In genomic region chr7:131042269-131043160, GRCh38 we compare ENCODE assay signal across 11 cellular contexts.
A peak's percentile ranks its signal among the peaks of the same experiment; 100 is the strongest.
DNase-seq lines count a peak whose midpoint lies in the region; ATAC-seq, FAIRE-seq and TF ChIP-seq lines count a peak whose summit lies in the region.
"Had no signal": no experiment of that assay in that cellular context is flagged by ENCODE, and none has a peak within 500 bp of the region (broad histone marks: within the 10 kb centered on the region; RNA-seq: fewer than 3 reads in every experiment).

No MANE protein-coding gene starts in this region.

- no peak for DNase-seq in activated naive CD4-positive, alpha-beta T cell (lab: John Stamatoyannopoulos, UW)
- peak; percentile 20 for DNase-seq in NCI-H226
- DNase-seq in GM12878 (ENCODE audit: low read depth, low spot score) = no peak
- peak; percentile 3 for DNase-seq in neural progenitor cell (ENCODE audit: low spot score)
- DNase-seq in D721Med (ENCODE audit: insufficient read length, low spot score) = no peak
- DNase-seq in esophagus squamous epithelium (lab: John Stamatoyannopoulos, UW) = no peak
- DNase-seq: aorta, hippocampal formation had no signal

- POLR2A ChIA-PET in GM12878 (lab: Charles Lee) = interaction anchor here (0.6 to 0.7 kb wide), 2 partner anchors 422 to 525 kb away, joined by 5 to 7 read pairs; no protein-coding TSS in a partner anchor

- SMC1A ChIA-PET in GM12878 (lab: Charles Lee; ENCODE audit: uncharacterized antibody, unreplicated experiment) = interaction anchor here (0.6 to 6.8 kb wide), 10 partner anchors 8 to 146 kb away, joined by 3 to 111 read pairs (median 4); no protein-coding TSS in a partner anchor

- RAD21 ChIA-PET in GM12878 (lab: Charles Lee; ENCODE audit: unreplicated experiment) = interaction anchor here (0.7 to 2.7 kb wide), 4 partner anchors 16 to 260 kb away, joined by 3 to 14 read pairs (median 4); no protein-coding TSS in a partner anchor

- H3K4me3 Mint-ChIP-seq in activated naive CD4-positive, alpha-beta T cell treated with anti-CD3 and anti-CD28 coated beads, Interleukin-2, amount 50 U/mL, for 24 hours = peak overlapping the region; percentile 2
- H3K4me3 Mint-ChIP-seq in neural progenitor cell = no peak overlapping the region

- no peaks in the 10 kb centered on the region for H3K27me3 Mint-ChIP-seq in activated naive CD4-positive, alpha-beta T cell treated with anti-CD3 and anti-CD28 coated beads, Interleukin-2, amount 50 U/mL, for 24 hours
- H3K27me3 Mint-ChIP-seq in neural progenitor cell (ENCODE audit: insufficient read depth, low read depth) = peaks cover 4% of the 10 kb centered on the region

- ATAC-seq in GM12878 (no peak), HG02759 (IDR thresholded peaks at IDR 0.05; ENCODE audit: unreplicated experiment) (no peak)

- no peak for FAIRE-seq in GM12878 (lab: Jason Lieb, UNC)
- no peak for FAIRE-seq in D721Med (lab: Jason Lieb, UNC)

- no peak overlapping the region for H2AFZ ChIP-seq in GM12878 (ENCODE audit: control insufficient read depth, low read depth, low read length)
- no peak overlapping the region for H2AFZ ChIP-seq in neural progenitor cell (replicated peaks)

- H3K27ac Mint-ChIP-seq in activated naive CD4-positive, alpha-beta T cell treated with anti-CD3 and anti-CD28 coated beads, Interleukin-2, amount 50 U/mL, for 24 hours = peak overlapping the region; percentile 74
- no peak overlapping the region for H3K27ac Mint-ChIP-seq in neural progenitor cell

- no peak for TF ChIP-seq RAD21 in GM12878 (IDR thresholded peaks at IDR 0.05; ENCODE audit: insufficient read depth, low read depth, low read length)

- TF ChIP-seq POLR2A in GM12878 (IDR thresholded peaks at IDR 0.05; ENCODE audit: low read depth, low read length) (no peak), esophagus squamous epithelium (IDR thresholded peaks at IDR 0.05) (no peak)

- H3K27me3 ChIP-seq in GM12878 (replicated peaks in 1 of 2; ENCODE audit: control insufficient read depth in 2 of 2, insufficient read depth in 2 of 2, low read length in 1 of 2) (no peaks in the 10 kb centered on the region), neural progenitor cell (no peaks in the 10 kb centered on the region), esophagus squamous epithelium (no peaks in the 10 kb centered on the region)
- H3K27me3 ChIP-seq: BLaER1 treated with 17β-estradiol and CSF1 and Interleukin-3, amounts not matched to agents 10 nM and 100 nM had no signal

- H3K4me3 ChIP-seq in GM12878 = no peak overlapping the region
- no peak overlapping the region for H3K4me3 ChIP-seq in neural progenitor cell
- H3K4me3 ChIP-seq in esophagus squamous epithelium = no peak overlapping the region
- H3K4me3 ChIP-seq: BLaER1 treated with 17β-estradiol and CSF1 and Interleukin-3, amounts not matched to agents 10 nM and 100 nM had no signal

- no peak for TF ChIP-seq CTCF in GM12878 (IDR thresholded peaks at IDR 0.05 in 2 of 3, conservative IDR thresholded peaks at IDR 0.05 in 1 of 3; ENCODE audit: control insufficient read depth in 2 of 3, extremely low read depth in 1 of 3, insufficient read depth in 1 of 3, low read depth in 3 of 3, low read length in 3 of 3)
- no peak for TF ChIP-seq CTCF in neural progenitor cell (IDR thresholded peaks at IDR 0.05)
- TF ChIP-seq CTCF in D721Med (IDR thresholded peaks at IDR 0.05; ENCODE audit: insufficient read depth, missing control alignments) = no peak
- TF ChIP-seq CTCF in esophagus squamous epithelium (IDR thresholded peaks at IDR 0.05) = no peak

- peaks cover 9% of the 10 kb centered on the region for H3K9me3 Mint-ChIP-seq in activated naive CD4-positive, alpha-beta T cell treated with anti-CD3 and anti-CD28 coated beads, Interleukin-2, amount 50 U/mL, for 24 hours
- peaks cover 8% of the 10 kb centered on the region for H3K9me3 Mint-ChIP-seq in neural progenitor cell

- TSS peak; percentile 35 for BruUV-seq in GM12878 (replicated peaks; lab: Mats Ljungman, UMichigan)

- intact Hi-C loops in GM12878 (cut with micrococcal nuclease; ENCODE audit: unreplicated experiment) = no loop called here
- intact Hi-C loops in esophagus squamous epithelium (cut with DNase I) = no loop called here

- H3K4me1 ChIP-seq in GM12878 (ENCODE audit: control insufficient read depth, insufficient read depth, low read length) (peaks cover 20% of the 10 kb centered on the region), neural progenitor cell (peaks cover 3% of the 10 kb centered on the region), esophagus squamous epithelium (peaks cover 0 to 52% (median 12%) of the 10 kb centered on the region in 3 donors)

- in situ Hi-C loops in GM12878 (cut with MboI) = loop anchor here (5.0 kb wide), 1 partner anchor 140 kb away; no protein-coding TSS in a partner anchor

- H3K9me3 ChIP-seq in GM12878 (replicated peaks; ENCODE audit: control insufficient read depth, insufficient read depth, low read length) (peaks cover 9% of the 10 kb centered on the region; the same call in 2 of the 3 replicates), neural progenitor cell (ENCODE audit: low read depth) (no peaks in the 10 kb centered on the region), esophagus squamous epithelium (no peaks in the 10 kb centered on the region)

- H3K9ac ChIP-seq in GM12878 (ENCODE audit: control insufficient read depth, insufficient read depth, low read length) (no peak overlapping the region), neural progenitor cell (no peak overlapping the region)
- H3K9ac ChIP-seq: BLaER1 treated with 17β-estradiol and CSF1 and Interleukin-3, amounts not matched to agents 10 nM and 100 nM had no signal

- WGBS in GM12878 (ENCODE audit: insufficient coverage, insufficient replicate concordance, low lambda C conversion rate, missing lambda C conversion rate) = 83% methylated on average over 7 of the region's 7 CpGs
- WGBS in esophagus squamous epithelium, 2 donors = 79 to 80% methylated on average over 7 of the region's 7 CpGs

- H4K20me1 ChIP-seq in GM12878 (ENCODE audit: control insufficient read depth, insufficient read depth) (no peaks in the 10 kb centered on the region), neural progenitor cell (ENCODE audit: low read depth) (no peaks in the 10 kb centered on the region)

- CTCF ChIA-PET in GM12878 (lab: Yijun Ruan, JAX) = interaction anchor here (0.7 to 6.4 kb wide), 11 partner anchors 9 to 471 kb away, joined by 3 to 166 read pairs (median 3); no protein-coding TSS in a partner anchor

- H3K79me2 ChIP-seq in GM12878 (ENCODE audit: control insufficient read depth, insufficient read depth, low read length) (peaks cover 22% of the 10 kb centered on the region), neural progenitor cell (ENCODE audit: low read depth) (no peaks in the 10 kb centered on the region)

- H3K36me3 ChIP-seq in GM12878 (ENCODE audit: control insufficient read depth in 2 of 2, insufficient read depth in 2 of 2, low read length in 1 of 2) (no peaks in the 10 kb centered on the region; a peak in 1 of 4 replicates), neural progenitor cell (no peaks in the 10 kb centered on the region), esophagus squamous epithelium (peaks cover 0 to 9% (median 0%) of the 10 kb centered on the region in 3 donors)

- H3F3A ChIP-seq in neural progenitor cell (ENCODE audit: low read depth) = no peaks in the 10 kb centered on the region

- H3K27ac ChIP-seq in GM12878 (ENCODE audit: control insufficient read depth, insufficient read depth) (no peak overlapping the region), neural progenitor cell (no peak overlapping the region), esophagus squamous epithelium (no peak overlapping the region)
- H3K27ac ChIP-seq: BLaER1 treated with 17β-estradiol and CSF1 and Interleukin-3, amounts not matched to agents 10 nM and 100 nM had no signal

- H3K4me1 Mint-ChIP-seq in activated naive CD4-positive, alpha-beta T cell treated with anti-CD3 and anti-CD28 coated beads, Interleukin-2, amount 50 U/mL, for 24 hours = peaks cover 72% of the 10 kb centered on the region
- H3K4me1 Mint-ChIP-seq in neural progenitor cell = peaks cover 13% of the 10 kb centered on the region

- no peak for TF ChIP-seq EP300 in GM12878 (IDR thresholded peaks at IDR 0.05; ENCODE audit: borderline replicate concordance in 1 of 2, control insufficient read depth in 1 of 2, low read depth in 2 of 2, low read length in 2 of 2)

- peaks cover 25% of the 10 kb centered on the region for H3K36me3 Mint-ChIP-seq in activated naive CD4-positive, alpha-beta T cell treated with anti-CD3 and anti-CD28 coated beads, Interleukin-2, amount 50 U/mL, for 24 hours
- peaks cover 4% of the 10 kb centered on the region for H3K36me3 Mint-ChIP-seq in neural progenitor cell

- H3K4me2 ChIP-seq in GM12878 (ENCODE audit: control insufficient read depth, insufficient read depth) = no peak overlapping the region
- no peak overlapping the region for H3K4me2 ChIP-seq in neural progenitor cell
- H3K4me2 ChIP-seq: BLaER1 treated with 17β-estradiol and CSF1 and Interleukin-3, amounts not matched to agents 10 nM and 100 nM had no signal

TF ChIP-seq in GM12878, 131 proteins besides CTCF, POLR2A, EP300 and RAD21:
- TF ChIP-seq RAD51 (IDR thresholded peaks at IDR 0.05) = no peak
- no peak for TF ChIP-seq HDAC6 (IDR thresholded peaks at IDR 0.05; ENCODE audit: unreplicated experiment)
- no peak for TF ChIP-seq PML (IDR thresholded peaks at IDR 0.05; ENCODE audit: low read length)
TF ChIP-seq in GM12878: peak in this region for 0.

Comparison
In these comparisons a context has a peak if more than half of its experiments do, and no peak if none do; other contexts are left out.
1. DNase-seq: peak in NCI-H226 (single experiment) and neural progenitor cell (single experiment); none in activated naive CD4-positive, alpha-beta T cell (0 of 4), GM12878 (single experiment), D721Med (single experiment) and esophagus squamous epithelium (single experiment).